In genomic region chr2:2839393-2840096, GRCh38 we compare ENCODE assay signal across 28 cellular contexts.
DNase-seq lines count a peak whose midpoint lies in the region; ATAC-seq and TF ChIP-seq lines count a peak whose summit lies in the region.
"Had no signal": no experiment of that assay in that cellular context is flagged by ENCODE, and none has a peak within 500 bp of the region (broad histone marks: within the 10 kb centered on the region; RNA-seq: fewer than 3 reads in every experiment).

No MANE protein-coding gene starts in this region.

- H3K4me3 ChIP-seq in right cardiac atrium (ENCODE audit: low read length) (no peak overlapping the region), colonic mucosa (no peak overlapping the region)
- H3K4me3 ChIP-seq: BLaER1 treated with 17β-estradiol and CSF1 and Interleukin-3, amounts not matched to agents 10 nM and 100 nM; breast epithelium; GM23338; PC-9; SJCRH30; uterus had no signal

- H3K27me3 ChIP-seq in right cardiac atrium (ENCODE audit: control insufficient read depth, insufficient read depth) (no peaks in the 10 kb centered on the region), colonic mucosa (no peaks in the 10 kb centered on the region)
- H3K27me3 ChIP-seq: BLaER1 treated with 17β-estradiol and CSF1 and Interleukin-3, amounts not matched to agents 10 nM and 100 nM; breast epithelium; SJCRH30; uterus had no signal

- TF ChIP-seq CTCF in colonic mucosa (IDR thresholded peaks at IDR 0.05) (no peak), Calu3 (IDR thresholded peaks at IDR 0.05; ENCODE audit: unreplicated experiment) (no peak)

- H3K4me3 Mint-ChIP-seq in Calu3 (ENCODE audit: low read depth, unreplicated experiment) = no peak overlapping the region
- H3K4me3 Mint-ChIP-seq: activated naive CD4-positive, alpha-beta T cell treated with anti-CD3 and anti-CD28 coated beads, Interleukin-2, amount 10 ng/mL, durations not matched to agents 7 days and 5 days; activated T-cell treated with anti-CD3 and anti-CD28 coated beads, Interleukin-2, amount 50 U/mL, for 72 hours; GM23338; stimulated activated effector memory CD8-positive, alpha-beta T cell treated with anti-CD3 and anti-CD28 coated beads, Interleukin-12 subunit alpha, Interleukin-12 subunit beta, amount 100 ng/mL, for 72 hours had no signal

- ATAC-seq in Right ventricle myocardium superior (ENCODE audit: poor library complexity) = peak; percentile 50
- no peak for ATAC-seq in right cardiac atrium
- ATAC-seq: activated T-cell treated with anti-CD3 and anti-CD28 coated beads, Interleukin-2, amount 50 U/mL, for 72 hours; GM23338; stimulated activated effector memory CD8-positive, alpha-beta T cell treated with anti-CD3 and anti-CD28 coated beads, Interleukin-12 subunit alpha, Interleukin-12 subunit beta, amount 100 ng/mL, for 72 hours had no signal

- H3K4me1 ChIP-seq in right cardiac atrium (ENCODE audit: control insufficient read depth, insufficient read depth, low read length) = peaks cover 3% of the 10 kb centered on the region
- H3K4me1 ChIP-seq in colonic mucosa = no peaks in the 10 kb centered on the region
- H3K4me1 ChIP-seq: breast epithelium, SJCRH30, uterus had no signal

- DNase-seq in Right ventricle myocardium superior (no peak), right cardiac atrium (no peak), colonic mucosa (peak; percentile 9), mesenteric fat pad (ENCODE audit: low spot score) (peak; percentile 82), DMS153 treated with DMSO at 0.1 percent for 48 hours (lab: John Stamatoyannopoulos, UW; ENCODE audit: unreplicated experiment) (no peak), Calu3 (no peak), kidney tubule cell (ENCODE audit: low spot score) (no peak)
- DNase-seq: activated CD4-positive, CD25-positive, alpha-beta regulatory T cell treated with anti-CD3 and anti-CD28 coated beads, Interleukin-2, amount 50 U/mL, for 72 hours; activated naive CD4-positive, alpha-beta T cell treated with anti-CD3 and anti-CD28 coated beads, Interleukin-2, amount 10 ng/mL, durations not matched to agents 7 days and 5 days; activated T-cell treated with anti-CD3 and anti-CD28 coated beads, Interleukin-2, amount 50 U/mL, for 72 hours; amniotic stem cell; cortex of kidney; Kasumi-1; NCI-H1436 treated with DMSO at 0.1 percent for 48 hours; NCI-H2171; NCI-H510A treated with DMSO at 0.1 percent for 48 hours; PC-9; retina; SJCRH30; stimulated activated CD4-positive, alpha-beta T cell treated with anti-CD3 and anti-CD28 coated beads, Interleukin-12 subunit alpha, Interleukin-12 subunit beta, amount 100 ng/mL, for 4 hours; stimulated activated CD4-positive, alpha-beta T cell treated with anti-CD3 and anti-CD28 coated beads, Interleukin-4, amount 100 ng/mL, for 1 hour; T-helper 1 cell had no signal

- intact Hi-C loops in Right ventricle myocardium superior (cut with DNase I) = no loop called here
- intact Hi-C loops in right cardiac atrium (cut with DNase I) = no loop called here
- intact Hi-C loops in colonic mucosa (cut with DNase I) = no loop called here
- intact Hi-C loops in Calu3 (cut with micrococcal nuclease; ENCODE audit: unreplicated experiment) = no loop called here

- BruUV-seq in Calu3 (replicated peaks; lab: Mats Ljungman, UMichigan) = no TSS peak

- no peaks in the 10 kb centered on the region for H3K36me3 Mint-ChIP-seq in Calu3 (ENCODE audit: insufficient read depth, unreplicated experiment)
- H3K36me3 Mint-ChIP-seq: activated naive CD4-positive, alpha-beta T cell treated with anti-CD3 and anti-CD28 coated beads, Interleukin-2, amount 10 ng/mL, durations not matched to agents 7 days and 5 days; stimulated activated effector memory CD8-positive, alpha-beta T cell treated with anti-CD3 and anti-CD28 coated beads, Interleukin-12 subunit alpha, Interleukin-12 subunit beta, amount 100 ng/mL, for 72 hours had no signal

- CTCF ChIA-PET in Calu3 (lab: Charles Lee) = no interaction called here

- no peak overlapping the region for H3K27ac Mint-ChIP-seq in Calu3 (ENCODE audit: unreplicated experiment)
- H3K27ac Mint-ChIP-seq: activated naive CD4-positive, alpha-beta T cell treated with anti-CD3 and anti-CD28 coated beads, Interleukin-2, amount 10 ng/mL, durations not matched to agents 7 days and 5 days; activated T-cell treated with anti-CD3 and anti-CD28 coated beads, Interleukin-2, amount 50 U/mL, for 72 hours; GM23338; stimulated activated effector memory CD8-positive, alpha-beta T cell treated with anti-CD3 and anti-CD28 coated beads, Interleukin-12 subunit alpha, Interleukin-12 subunit beta, amount 100 ng/mL, for 72 hours had no signal

- no peaks in the 10 kb centered on the region for H3K27me3 Mint-ChIP-seq in Calu3 (ENCODE audit: unreplicated experiment)
- H3K27me3 Mint-ChIP-seq: activated naive CD4-positive, alpha-beta T cell treated with anti-CD3 and anti-CD28 coated beads, Interleukin-2, amount 10 ng/mL, durations not matched to agents 7 days and 5 days had no signal

- no peaks in the 10 kb centered on the region for H3K9me3 ChIP-seq in right cardiac atrium (ENCODE audit: control insufficient read depth, low read length)
- H3K9me3 ChIP-seq in colonic mucosa = no peaks in the 10 kb centered on the region
- H3K9me3 ChIP-seq: BLaER1 treated with 17β-estradiol and CSF1 and Interleukin-3, amounts not matched to agents 10 nM and 100 nM; breast epithelium; SJCRH30; uterus had no signal

- no peak overlapping the region for H3K27ac ChIP-seq in right cardiac atrium (ENCODE audit: low read length)
- H3K27ac ChIP-seq in colonic mucosa = no peak overlapping the region
- peak overlapping the region; percentile 33 for H3K27ac ChIP-seq in temporal lobe (ENCODE audit: low read depth, low read length)
- H3K27ac ChIP-seq: BLaER1 treated with 17β-estradiol and CSF1 and Interleukin-3, amounts not matched to agents 10 nM and 100 nM; breast epithelium; PC-9; SJCRH30; uterus had no signal

- 63% methylated on average over 10 of the region's 10 CpGs for WGBS in right cardiac atrium

- peaks cover 13% of the 10 kb centered on the region for H3K9me3 Mint-ChIP-seq in Calu3 (ENCODE audit: low read depth, unreplicated experiment)
- H3K9me3 Mint-ChIP-seq: activated naive CD4-positive, alpha-beta T cell treated with anti-CD3 and anti-CD28 coated beads, Interleukin-2, amount 10 ng/mL, durations not matched to agents 7 days and 5 days; activated T-cell treated with anti-CD3 and anti-CD28 coated beads, Interleukin-2, amount 50 U/mL, for 72 hours had no signal

- no peak overlapping the region for H3K9ac ChIP-seq in colonic mucosa (ENCODE audit: low read depth in 2 of 2, low read length in 2 of 2)
- H3K9ac ChIP-seq: BLaER1 treated with 17β-estradiol and CSF1 and Interleukin-3, amounts not matched to agents 10 nM and 100 nM had no signal

- H3K36me3 ChIP-seq in colonic mucosa = no peaks in the 10 kb centered on the region
- H3K36me3 ChIP-seq: BLaER1 treated with 17β-estradiol and CSF1 and Interleukin-3, amounts not matched to agents 10 nM and 100 nM; breast epithelium; SJCRH30; uterus had no signal

- H3K4me1 Mint-ChIP-seq in Calu3 (ENCODE audit: low read depth, unreplicated experiment) = no peaks in the 10 kb centered on the region
- H3K4me1 Mint-ChIP-seq: activated naive CD4-positive, alpha-beta T cell treated with anti-CD3 and anti-CD28 coated beads, Interleukin-2, amount 10 ng/mL, durations not matched to agents 7 days and 5 days; stimulated activated effector memory CD8-positive, alpha-beta T cell treated with anti-CD3 and anti-CD28 coated beads, Interleukin-12 subunit alpha, Interleukin-12 subunit beta, amount 100 ng/mL, for 72 hours had no signal

Comparison
In these comparisons a context has a peak if more than half of its experiments do, and no peak if none do; other contexts are left out.
1. DNase-seq: peak in colonic mucosa (single experiment) and mesenteric fat pad (single experiment); none in Right ventricle myocardium superior (single experiment), right cardiac atrium (0 of 3), DMS153 treated with DMSO at 0.1 percent for 48 hours (single experiment), Calu3 (single experiment) and kidney tubule cell (single experiment).